Comparison of ENCODE assay signal across 10 cellular contexts in the genomic region with DNA sequence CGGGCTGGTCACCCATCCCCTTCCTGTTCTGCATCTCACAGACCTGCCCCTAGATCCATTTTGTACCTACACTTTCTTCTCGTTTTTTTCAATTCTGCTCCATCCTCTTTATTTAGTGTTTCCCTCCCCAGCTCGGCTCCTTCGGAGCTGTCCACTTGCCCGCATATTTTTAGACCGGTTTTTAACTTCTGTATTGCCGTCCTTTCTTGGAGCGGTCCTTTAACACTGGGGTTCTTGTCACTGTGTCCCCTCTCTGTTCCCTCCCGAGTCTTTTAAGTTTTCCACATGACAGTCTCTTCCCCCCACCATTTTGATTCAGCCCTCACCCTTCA. TPM values are rescaled to one million over a fixed set of nuclear protein-coding genes. Genes with fewer than 3 reads are reported as not detected.
A peak's percentile ranks its signal among the peaks of the same experiment; 100 is the strongest.
DNase-seq lines count a peak whose midpoint lies in the region; ATAC-seq and TF ChIP-seq lines count a peak whose summit lies in the region.
"Had no signal": no experiment of that assay in that cellular context is flagged by ENCODE, and none has a peak within 500 bp of the region (broad histone marks: within the 10 kb centered on the region; RNA-seq: fewer than 3 reads in every experiment).

No MANE protein-coding gene starts in this region.

- H3K4me3 ChIP-seq in HUES6 (ENCODE audit: low read depth, low read length) (peak overlapping the region; percentile 86), colonic mucosa (peak overlapping the region; percentile 90), mononuclear cell (ENCODE audit: low read length) (peak overlapping the region; percentile 47)

- H3K27ac ChIP-seq in 22Rv1 (peak overlapping the region; percentile 99), HUES6 (ENCODE audit: low read depth, low read length) (no peak overlapping the region), colonic mucosa (peak overlapping the region; percentile 96)

- H3K27me3 ChIP-seq in HUES6 (ENCODE audit: control insufficient read depth, insufficient read depth, low read length), result no peaks in the 10 kb centered on the region
- H3K27me3 ChIP-seq in colonic mucosa, result no peaks in the 10 kb centered on the region
- no peaks in the 10 kb centered on the region for H3K27me3 ChIP-seq in mononuclear cell (ENCODE audit: insufficient read depth, low read length)

- ATAC-seq in GM18517 (IDR thresholded peaks at IDR 0.05; ENCODE audit: unreplicated experiment), result no peak
- no peak for ATAC-seq in GM19351 (IDR thresholded peaks at IDR 0.05; ENCODE audit: unreplicated experiment)
- no peak for ATAC-seq in HG02623 (IDR thresholded peaks at IDR 0.05; ENCODE audit: unreplicated experiment)

- H3K36me3 ChIP-seq in HUES6 (ENCODE audit: control insufficient read depth, insufficient read depth, low read length) (peaks cover 3% of the 10 kb centered on the region; the same call in 1 of the 2 replicates), colonic mucosa (no peaks in the 10 kb centered on the region)

- H3K9ac ChIP-seq in HUES6 (ENCODE audit: low read length), result peak overlapping the region; percentile 86
- peak overlapping the region; percentile 52 to 80 for H3K9ac ChIP-seq in colonic mucosa (ENCODE audit: low read depth in 2 of 2, low read length in 2 of 2)

- H3K4me1 ChIP-seq in HUES6 (ENCODE audit: control insufficient read depth, insufficient read depth, low read length) (peaks cover 49% of the 10 kb centered on the region), colonic mucosa (peaks cover 12% of the 10 kb centered on the region), mononuclear cell (ENCODE audit: insufficient read depth, low read length) (peaks cover 39% of the 10 kb centered on the region)

- intact Hi-C loops in colonic mucosa (cut with DNase I), result loop anchor here (10.0 kb wide), 1 partner anchor 62 kb away; no protein-coding TSS in a partner anchor

- H3K9me3 ChIP-seq in HUES6 (ENCODE audit: control insufficient read depth, insufficient read depth, low read depth, low read length), result no peaks in the 10 kb centered on the region
- H3K9me3 ChIP-seq in colonic mucosa, result no peaks in the 10 kb centered on the region
- no peaks in the 10 kb centered on the region for H3K9me3 ChIP-seq in mononuclear cell (ENCODE audit: low read depth, low read length)

- DNase-seq in colonic mucosa, result no peak
- DNase-seq in H4 (ENCODE audit: low spot score), result no peak
- DNase-seq: activated CD4-positive, alpha-beta T cell treated with anti-CD3 and anti-CD28 coated beads, Interleukin-2, amount 50 U/mL, for 1 hour; NCI-H2029 had no signal

- no peak for TF ChIP-seq CTCF in 22Rv1 (IDR thresholded peaks at IDR 0.05)
- TF ChIP-seq CTCF in colonic mucosa (IDR thresholded peaks at IDR 0.05), result no peak

RNA-seq across cellular contexts. Expression of a gene that starts 1.7 kb away (rescaled TPM):
- 10 to 100 TPM; 45.1 to 61.3 TPM for total RNA-seq in colonic mucosa
- 9.9 TPM for total RNA-seq in mononuclear cell
- 24.0 and 27.1 TPM in 2 replicates for total RNA-seq in H4 (2014; rRNA removed; shearing (Covaris generic))

RNA-seq across cellular contexts. Expression of a gene that starts 11.8 kb away (rescaled TPM):
- total RNA-seq in colonic mucosa (100 to 1,000 TPM; 132 to 208 TPM), mononuclear cell (53.1 TPM)
- total RNA-seq in H4 (2014; rRNA removed; shearing (Covaris generic)), result 363 and 394 TPM in 2 replicates
